8 cellular contexts compared by ENCODE assay signal in genomic region chr1:44819594-44820327, GRCh38. TPM values are rescaled to one million over a fixed set of nuclear protein-coding genes. Genes with fewer than 3 reads are reported as not detected.
DNase-seq lines count a peak whose midpoint lies in the region; ATAC-seq and TF ChIP-seq lines count a peak whose summit lies in the region.

No MANE protein-coding gene starts in this region.

- POLR2A ChIA-PET in activated CD4-positive, alpha-beta T cell treated with anti-CD3 and anti-CD28 coated beads for 36 hours (lab: Charles Lee) = interaction anchor here (0.6 to 8.1 kb wide), 60 partner anchors 8 to 1238 kb away, joined by 3 to 675 read pairs (median 5); partner anchors contain the start of genes BEST4, BTBD19, DYNLT4 and EIF2B3

- no peaks in the 10 kb centered on the region for H3K27me3 Mint-ChIP-seq in activated CD4-positive, alpha-beta T cell treated with anti-CD3 and anti-CD28 coated beads for 36 hours

- peak overlapping the region; percentile 83 to 88 for H3K9ac ChIP-seq in colonic mucosa (ENCODE audit: low read depth in 2 of 2, low read length in 2 of 2)

- DNase-seq in GM12865 (ENCODE audit: low read depth) (peak; percentile 97), NCI-H2029 treated with DMSO at 0.1 percent for 48 hours (lab: John Stamatoyannopoulos, UW) (peak; percentile 96), colonic mucosa (peak; percentile 84), NCI-H1048 (lab: John Stamatoyannopoulos, UW) (no peak)
- DNase-seq in activated CD4-positive, alpha-beta T cell treated with anti-CD3 and anti-CD28 coated beads for 36 hours = peak; percentile 88
- peak; percentile 58 for DNase-seq in stimulated activated CD4-positive, alpha-beta T cell treated with anti-CD3 and anti-CD28 coated beads, Interleukin-2, amount 100 ng/mL, for 4 hours (ENCODE audit: low read depth)

- intact Hi-C loops in activated CD4-positive, alpha-beta T cell treated with anti-CD3 and anti-CD28 coated beads for 36 hours (cut with DNase I, micrococcal nuclease) = loop anchor here (1.0 to 2.0 kb wide), 11 partner anchors 10 to 484 kb away; partner anchors contain the start of genes RNU5D-1 (in 2 of the 2), RPS8 (in 2 of the 2), EIF2B3 (in 1 of the 2) and KIF2C (in 1 of the 2)
- intact Hi-C loops in colonic mucosa (cut with DNase I) = no loop called here

- peak overlapping the region; percentile 97 for H3K27ac ChIP-seq in colonic mucosa
- H3K27ac ChIP-seq in layer of hippocampus (ENCODE audit: low read depth, low read length) = peak overlapping the region; percentile 95

- CTCF ChIA-PET in activated CD4-positive, alpha-beta T cell treated with anti-CD3 and anti-CD28 coated beads for 36 hours (lab: Charles Lee) = interaction anchor here (0.6 to 3.4 kb wide), 16 partner anchors 11 to 101 kb away, joined by 3 to 41 read pairs (median 6); partner anchors contain the start of genes BTBD19, DYNLT4, PLK3 and PTCH2

- H3K4me3 ChIP-seq in GM12865 (ENCODE audit: low read depth, low read length) (peak overlapping the region; percentile 62), colonic mucosa (peak overlapping the region; percentile 45)

- ATAC-seq in HG02588 (IDR thresholded peaks at IDR 0.05; ENCODE audit: unreplicated experiment) = peak; percentile 74
- peak; percentile 88 for ATAC-seq in activated CD4-positive, alpha-beta T cell treated with anti-CD3 and anti-CD28 coated beads for 36 hours

- peak; percentile 8 for TF ChIP-seq CTCF in GM12865 (IDR thresholded peaks at IDR 0.05; ENCODE audit: insufficient read depth, low read depth, low read length, missing control alignments)
- peak; percentile 5 for TF ChIP-seq CTCF in colonic mucosa (IDR thresholded peaks at IDR 0.05)

- H3K36me3 Mint-ChIP-seq in activated CD4-positive, alpha-beta T cell treated with anti-CD3 and anti-CD28 coated beads for 36 hours (ENCODE audit: low read depth) = peaks cover 16% of the 10 kb centered on the region

- no peaks in the 10 kb centered on the region for H3K9me3 ChIP-seq in colonic mucosa

- H3K9me3 Mint-ChIP-seq in activated CD4-positive, alpha-beta T cell treated with anti-CD3 and anti-CD28 coated beads for 36 hours (ENCODE audit: low read depth) = no peaks in the 10 kb centered on the region

- H3K4me1 Mint-ChIP-seq in activated CD4-positive, alpha-beta T cell treated with anti-CD3 and anti-CD28 coated beads for 36 hours = peaks cover 37% of the 10 kb centered on the region

- H3K4me3 Mint-ChIP-seq in activated CD4-positive, alpha-beta T cell treated with anti-CD3 and anti-CD28 coated beads for 36 hours = peak overlapping the region; percentile 85

- H3K36me3 ChIP-seq in colonic mucosa = no peaks in the 10 kb centered on the region

- peak overlapping the region; percentile 100 for H3K27ac Mint-ChIP-seq in activated CD4-positive, alpha-beta T cell treated with anti-CD3 and anti-CD28 coated beads for 36 hours

- H3K4me1 ChIP-seq in colonic mucosa = no peaks in the 10 kb centered on the region

- no peaks in the 10 kb centered on the region for H3K27me3 ChIP-seq in colonic mucosa
- H3K27me3 ChIP-seq in layer of hippocampus (ENCODE audit: control insufficient read depth, insufficient read depth, low read length) = no peaks in the 10 kb centered on the region

RNA-seq across cellular contexts. Expression of gene BTBD19, which starts 11.4 kb away (rescaled TPM):
- 10 to 100 TPM; 16.7 to 17.2 TPM for total RNA-seq in activated CD4-positive, alpha-beta T cell treated with anti-CD3 and anti-CD28 coated beads for 36 hours
- 1 to 10 TPM; 1.6 to 2.5 TPM for total RNA-seq in colonic mucosa

RNA-seq across cellular contexts. Expression of gene DYNLT4, which starts 12.6 kb away (rescaled TPM):
- total RNA-seq in activated CD4-positive, alpha-beta T cell treated with anti-CD3 and anti-CD28 coated beads for 36 hours = under 1 TPM in 1 of 2 experiments, not detected in 1; 0.32 TPM
- total RNA-seq in colonic mucosa = under 1 TPM; 0.35 to 0.56 TPM

RNA-seq across cellular contexts. Expression of gene PLK3, which starts 19.6 kb away (rescaled TPM):
- total RNA-seq in activated CD4-positive, alpha-beta T cell treated with anti-CD3 and anti-CD28 coated beads for 36 hours = 10 to 100 TPM; 52.1 to 52.7 TPM
- total RNA-seq in colonic mucosa = 1 to 10 TPM; 7.7 to 8.8 TPM

RNA-seq across cellular contexts. Expression of gene PTCH2, which starts 23.3 kb away (rescaled TPM):
- under 1 TPM; 0.37 to 0.69 TPM for total RNA-seq in activated CD4-positive, alpha-beta T cell treated with anti-CD3 and anti-CD28 coated beads for 36 hours
- total RNA-seq in colonic mucosa = under 1 TPM; 0.48 to 0.52 TPM

RNA-seq across cellular contexts. Expression of gene BEST4, which starts 31.8 kb away (rescaled TPM):
- under 1 TPM; 0.69 to 0.71 TPM for total RNA-seq in activated CD4-positive, alpha-beta T cell treated with anti-CD3 and anti-CD28 coated beads for 36 hours
- 10 to 100 TPM; 26.0 to 58.9 TPM for total RNA-seq in colonic mucosa

Comparison
In these comparisons a context has a peak if more than half of its experiments do, and no peak if none do; other contexts are left out.
1. RNA of gene BTBD19, which starts 11.4 kb away (total RNA-seq): 16.7 to 17.2 TPM in activated CD4-positive, alpha-beta T cell treated with anti-CD3 and anti-CD28 coated beads for 36 hours; 1.6 to 2.5 TPM in colonic mucosa; every median in the first group is over 4 times any median in the second.
2. RNA of gene PLK3, which starts 19.6 kb away (total RNA-seq): 52.1 to 52.7 TPM in activated CD4-positive, alpha-beta T cell treated with anti-CD3 and anti-CD28 coated beads for 36 hours; 7.7 to 8.8 TPM in colonic mucosa; every median in the first group is over 4 times any median in the second.